Comparison of ENCODE assay signal across 14 cellular contexts in the genomic region with DNA sequence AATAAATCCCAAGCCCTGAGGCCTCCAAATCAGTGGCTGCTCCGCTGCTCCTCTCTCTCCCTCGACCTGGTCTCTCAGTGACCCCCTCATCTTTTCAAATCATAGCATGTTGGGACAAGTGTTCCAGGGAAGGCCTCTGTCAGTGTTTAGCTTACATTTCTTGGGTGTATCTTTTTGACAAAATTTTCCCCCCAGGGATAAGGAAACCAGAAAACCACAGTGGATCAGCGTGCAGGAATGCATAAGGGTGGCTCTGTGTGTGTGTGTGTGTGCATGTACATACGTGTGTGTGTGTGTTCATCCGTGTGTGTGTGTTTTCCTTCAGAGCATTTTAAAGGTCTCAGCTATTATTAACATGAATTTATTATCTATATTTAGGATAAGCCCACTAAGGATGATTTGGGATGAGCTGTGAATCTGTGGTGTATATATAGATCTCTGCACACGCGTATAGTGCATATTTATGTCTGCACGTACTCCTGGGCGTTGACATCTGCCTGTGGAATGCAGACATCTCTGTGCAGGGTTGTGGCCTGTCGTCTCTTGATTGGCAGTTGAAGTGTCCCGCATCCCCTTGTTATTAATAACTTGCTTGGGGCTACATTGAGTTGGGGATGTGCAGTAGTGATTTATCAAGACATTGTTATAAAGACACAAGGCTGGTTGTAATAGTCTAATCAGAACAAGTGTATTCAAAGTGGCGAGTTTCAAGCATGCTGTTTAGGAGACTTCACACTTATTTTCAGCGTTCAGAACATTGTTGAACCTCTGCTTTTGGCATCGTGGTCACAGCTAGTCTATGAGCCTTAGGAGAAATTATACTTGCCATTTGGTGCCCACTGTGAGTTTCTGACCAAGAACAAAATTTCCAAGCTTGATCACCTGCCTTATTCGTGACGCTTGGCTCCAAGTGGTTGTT. TPM values are rescaled to one million over a fixed set of nuclear protein-coding genes. Genes with fewer than 3 reads are reported as not detected.
DNase-seq lines count a peak whose midpoint lies in the region; ATAC-seq and TF ChIP-seq lines count a peak whose summit lies in the region.
"Had no signal": no experiment of that assay in that cellular context is flagged by ENCODE, and none has a peak within 500 bp of the region (broad histone marks: within the 10 kb centered on the region; RNA-seq: fewer than 3 reads in every experiment).

No MANE protein-coding gene starts in this region.

- peak overlapping the region in 1 of 2 donors; percentile 16 for H3K27ac Mint-ChIP-seq in natural killer cell treated with Interleukin-12 subunit alpha and Interleukin-12 subunit beta and Interleukin-15 and Interleukin-18, amount 100 ng/mL, for 72 hours

- WGBS in body of pancreas, 2 donors: 62 to 70% methylated on average over 16 of the region's 16 CpGs
- 90% methylated on average over 16 of the region's 16 CpGs for WGBS in SK-N-SH (ENCODE audit: low lambda C conversion rate)

- intact Hi-C loops in body of pancreas (cut with DNase I): no loop called here
- intact Hi-C loops in head of caudate nucleus (cut with DNase I): no loop called here

- no peak overlapping the region for H3K4me2 ChIP-seq in SK-N-SH

- peaks cover 51% of the 10 kb centered on the region for H4K20me1 ChIP-seq in SK-N-SH (ENCODE audit: insufficient read depth)

- no peak for TF ChIP-seq RAD21 in SK-N-SH (IDR thresholded peaks at IDR 0.05; ENCODE audit: low read length)

- H3K36me3 Mint-ChIP-seq in natural killer cell treated with Interleukin-12 subunit alpha and Interleukin-12 subunit beta and Interleukin-15 and Interleukin-18, amount 100 ng/mL, for 72 hours: peaks cover 6% of the 10 kb centered on the region

- POLR2A ChIA-PET in SK-N-SH (lab: Yijun Ruan, JAX): no interaction called here

- no peak for TF ChIP-seq POLR2A in body of pancreas (IDR thresholded peaks at IDR 0.05)

- no peak for DNase-seq in GM06990 (ENCODE audit: extremely low read depth, insufficient read length)
- peak; percentile 49 for DNase-seq in HPDE6-E6E7 (ENCODE audit: extremely low spot score)
- no peak for DNase-seq in body of pancreas
- peak; percentile 26 for DNase-seq in natural killer cell treated with Interleukin-12 subunit alpha and Interleukin-12 subunit beta and Interleukin-15 and Interleukin-18, amount 100 ng/mL, for 72 hours (ENCODE audit: low spot score)
- no peak for DNase-seq in head of caudate nucleus
- DNase-seq in SK-N-SH: no peak
- DNase-seq in effector CD4-positive, alpha-beta T cell: no peak
- DNase-seq in activated effector memory CD4-positive, alpha-beta T cell treated with anti-CD3 and anti-CD28 coated beads, Interleukin-2, amount 50 U/mL, for 16 hours: no peak
- DNase-seq: activated CD4-positive, alpha-beta T cell treated with anti-CD3 and anti-CD28 coated beads, Interleukin-2, amount 50 U/mL, for 48 hours; kidney; NCI-H2171 treated with DMSO at 0.1 percent for 48 hours; right cardiac atrium had no signal

- H3K9ac ChIP-seq in SK-N-SH: no peak overlapping the region

- no peaks in the 10 kb centered on the region for H3K9me2 ChIP-seq in SK-N-SH

- H3K4me3 Mint-ChIP-seq in natural killer cell treated with Interleukin-12 subunit alpha and Interleukin-12 subunit beta and Interleukin-15 and Interleukin-18, amount 100 ng/mL, for 72 hours: peak overlapping the region; percentile 19

- H3K27me3 Mint-ChIP-seq in natural killer cell treated with Interleukin-12 subunit alpha and Interleukin-12 subunit beta and Interleukin-15 and Interleukin-18, amount 100 ng/mL, for 72 hours: no peaks in the 10 kb centered on the region
- H3K27me3 Mint-ChIP-seq: activated naive CD4-positive, alpha-beta T cell treated with anti-CD3 and anti-CD28 coated beads, Interleukin-2, amount 50 U/mL, for 24 hours had no signal

- no peak for ATAC-seq in body of pancreas
- ATAC-seq in natural killer cell treated with Interleukin-12 subunit alpha and Interleukin-12 subunit beta and Interleukin-15 and Interleukin-18, amount 100 ng/mL, for 72 hours: no peak
- ATAC-seq: right cardiac atrium had no signal

- no peaks in the 10 kb centered on the region for H3K27me3 ChIP-seq in GM06990 (replicated peaks; ENCODE audit: control insufficient read depth, insufficient read depth, low read length)
- H3K27me3 ChIP-seq in body of pancreas: no peaks in the 10 kb centered on the region
- H3K27me3 ChIP-seq in SK-N-SH (ENCODE audit: insufficient read depth): no peaks in the 10 kb centered on the region

- no peak for TF ChIP-seq CTCF in GM06990 (IDR thresholded peaks at IDR 0.05; ENCODE audit: insufficient read depth, low read length, poor library complexity, severe bottlenecking)
- TF ChIP-seq CTCF in body of pancreas (IDR thresholded peaks at IDR 0.05): no peak
- TF ChIP-seq CTCF in SK-N-SH (IDR thresholded peaks at IDR 0.05): no peak

- CTCF ChIA-PET in SK-N-SH (lab: Yijun Ruan, JAX): interaction anchor here (1.3 to 2.1 kb wide), 2 partner anchors 10 to 41 kb away, joined by 3 to 9 read pairs; no protein-coding TSS in a partner anchor

- H3K79me2 ChIP-seq in SK-N-SH (ENCODE audit: insufficient read depth): peaks cover 94% of the 10 kb centered on the region

- H3K9me3 Mint-ChIP-seq in natural killer cell treated with Interleukin-12 subunit alpha and Interleukin-12 subunit beta and Interleukin-15 and Interleukin-18, amount 100 ng/mL, for 72 hours: no peaks in the 10 kb centered on the region
- H3K9me3 Mint-ChIP-seq: activated naive CD4-positive, alpha-beta T cell treated with anti-CD3 and anti-CD28 coated beads, Interleukin-2, amount 50 U/mL, for 24 hours had no signal

- no peak for TF ChIP-seq EP300 in SK-N-SH (IDR thresholded peaks at IDR 0.05; ENCODE audit: borderline replicate concordance in 1 of 2, low read depth in 1 of 2, low read length in 1 of 2)

- H3K27ac ChIP-seq in body of pancreas (peak overlapping the region; percentile 4 to 54 (median 17)), SK-N-SH (ENCODE audit: low read depth in 2 of 2, low read length in 1 of 2) (no peak overlapping the region)
- H3K27ac ChIP-seq: coronary artery had no signal

- no peak overlapping the region for H2AFZ ChIP-seq in SK-N-SH (ENCODE audit: low read depth)

- H3K4me3 ChIP-seq in GM06990 (replicated peaks; ENCODE audit: low read depth, low read length) (peak overlapping the region; percentile 2), body of pancreas (no peak overlapping the region), SK-N-SH (ENCODE audit: low read depth in 2 of 2, low read length in 1 of 2) (no peak overlapping the region)
- H3K4me3 ChIP-seq: coronary artery had no signal

- H3K9me3 ChIP-seq in body of pancreas: no peaks in the 10 kb centered on the region
- no peaks in the 10 kb centered on the region for H3K9me3 ChIP-seq in SK-N-SH

- H3K36me3 ChIP-seq in GM06990 (ENCODE audit: control insufficient read depth, insufficient read depth, low read length) (no peaks in the 10 kb centered on the region; the same call in 1 of the 2 replicates), body of pancreas (replicated peaks in 1 of 2; ENCODE audit: insufficient read depth in 1 of 2, low read depth in 2 of 2) (no peaks in the 10 kb centered on the region), SK-N-SH (replicated peaks in 1 of 2; ENCODE audit: control insufficient read depth in 1 of 2, insufficient read depth in 2 of 2, low read length in 1 of 2) (peaks cover 7 to 8% of the 10 kb centered on the region in 2 experiments)

- H3K4me1 Mint-ChIP-seq in natural killer cell treated with Interleukin-12 subunit alpha and Interleukin-12 subunit beta and Interleukin-15 and Interleukin-18, amount 100 ng/mL, for 72 hours (ENCODE audit: low read depth in 2 of 2): peaks cover 74 to 81% of the 10 kb centered on the region in 2 donors

- H3K4me1 ChIP-seq in body of pancreas (peaks cover 80% of the 10 kb centered on the region), SK-N-SH (ENCODE audit: control insufficient read depth in 1 of 2, insufficient read depth in 2 of 2, low read depth in 1 of 2, low read length in 1 of 2) (peaks cover 26 to 30% of the 10 kb centered on the region in 2 experiments; a peak in 2 of 4 replicates)

- H3F3A ChIP-seq in SK-N-SH (replicated peaks; ENCODE audit: insufficient read depth): no peaks in the 10 kb centered on the region

TF ChIP-seq in SK-N-SH, 30 proteins besides CTCF, POLR2A, EP300 and RAD21:
- TF ChIP-seq RFX5 (IDR thresholded peaks at IDR 0.05; ENCODE audit: low read length): no peak
- TF ChIP-seq SIN3A (IDR thresholded peaks at IDR 0.05; ENCODE audit: borderline replicate concordance, low read depth, low read length): no peak
- TF ChIP-seq ELF1 (IDR thresholded peaks at IDR 0.05): no peak

RNA-seq across cellular contexts. Expression of a gene that starts 55.6 kb away (rescaled TPM):
- total RNA-seq in body of pancreas: 10 to 100 TPM; 45.9 to 68.6 TPM
- total RNA-seq in natural killer cell treated with Interleukin-12 subunit alpha and Interleukin-12 subunit beta and Interleukin-15 and Interleukin-18, amount 100 ng/mL, for 72 hours: 10 to 100 TPM; 37.7 to 51.5 TPM
- polyA plus RNA-seq in SK-N-SH (2012; rRNA removed): 99.8 and 118 TPM in 2 replicates
- polyA plus RNA-seq in SK-N-SH (2012; cell fraction: cytosol; rRNA removed): 81.8 and 111 TPM in 2 replicates
- 93.4 and 117 TPM in 2 replicates for polyA plus RNA-seq in SK-N-SH (2012; cell fraction: nucleus; rRNA removed)

Comparison
In these comparisons a context has a peak if more than half of its experiments do, and no peak if none do; other contexts are left out.
1. DNase-seq: peak in HPDE6-E6E7 (single experiment) and natural killer cell treated with Interleukin-12 subunit alpha and Interleukin-12 subunit beta and Interleukin-15 and Interleukin-18, amount 100 ng/mL, for 72 hours (single experiment); none in GM06990 (single experiment), body of pancreas (0 of 4), head of caudate nucleus (0 of 42), SK-N-SH (single experiment), effector CD4-positive, alpha-beta T cell (single experiment) and activated effector memory CD4-positive, alpha-beta T cell treated with anti-CD3 and anti-CD28 coated beads, Interleukin-2, amount 50 U/mL, for 16 hours (single experiment).
2. H3K27ac ChIP-seq: peak in body of pancreas (4 of 4); none in SK-N-SH (0 of 2).